In genomic region chr10:25080880-25081581, GRCh38 we compare ENCODE assay signal across 8 cellular contexts.
A peak's percentile ranks its signal among the peaks of the same experiment; 100 is the strongest.
DNase-seq lines count a peak whose midpoint lies in the region; ATAC-seq and TF ChIP-seq lines count a peak whose summit lies in the region.

No MANE protein-coding gene starts in this region.

- H3K4me3 ChIP-seq in HCT116 (replicated peaks in 1 of 2; ENCODE audit: low read depth in 1 of 2, low read length in 2 of 2) (no peak overlapping the region), SJCRH30 (0 out of 2 replicates have a peak overlapping the region, but pooled peaks have one; percentile 6), upper lobe of right lung (no peak overlapping the region)

- peak; percentile 87 to 95 (median 93) for TF ChIP-seq CTCF in HCT116 (IDR thresholded peaks at IDR 0.05 in 2 of 3, conservative IDR thresholded peaks at IDR 0.05 in 1 of 3; ENCODE audit: borderline replicate concordance in 1 of 3, insufficient read depth in 1 of 3, low read depth in 2 of 3, low read length in 2 of 3)
- peak; percentile 91 for TF ChIP-seq CTCF in upper lobe of right lung (IDR thresholded peaks at IDR 0.05)

- no peaks in the 10 kb centered on the region for H3K79me2 ChIP-seq in HCT116 (ENCODE audit: insufficient read depth, low read length)

- H3K36me3 ChIP-seq in HCT116 (ENCODE audit: control insufficient read depth in 1 of 2, insufficient read depth in 2 of 2, low read length in 2 of 2): no peaks in the 10 kb centered on the region
- no peaks in the 10 kb centered on the region for H3K36me3 ChIP-seq in SJCRH30
- H3K36me3 ChIP-seq in upper lobe of right lung: no peaks in the 10 kb centered on the region

- no peak overlapping the region for H3K9ac ChIP-seq in HCT116 (ENCODE audit: low read length)

- no peaks in the 10 kb centered on the region for H3K9me3 ChIP-seq in HCT116 (ENCODE audit: control insufficient read depth in 1 of 2, insufficient read depth in 1 of 2, low read depth in 1 of 2, low read length in 2 of 2)
- H3K9me3 ChIP-seq in SJCRH30 (replicated peaks): no peaks in the 10 kb centered on the region
- H3K9me3 ChIP-seq in upper lobe of right lung: no peaks in the 10 kb centered on the region

- DNase-seq in GM04504 (ENCODE audit: low read depth): peak; percentile 75
- DNase-seq in HCT116 (ENCODE audit: low read depth, low spot score): peak; percentile 79
- DNase-seq in MV-4-11 (lab: John Stamatoyannopoulos, UW): peak; percentile 43
- peak; percentile 84 to 96 for DNase-seq in SJCRH30
- peak; percentile 1 to 29 (median 14) for DNase-seq in activated naive CD4-positive, alpha-beta T cell (lab: John Stamatoyannopoulos, UW)
- peak; percentile 97 for DNase-seq in globus pallidus (ENCODE audit: low spot score)
- peak; percentile 99 for DNase-seq in pons (ENCODE audit: low spot score)
- DNase-seq in upper lobe of right lung: peak; percentile 78

- H3K27ac ChIP-seq in HCT116 (ENCODE audit: low read depth, low read length) (no peak overlapping the region), SJCRH30 (peak overlapping the region; percentile 53), upper lobe of right lung (no peak overlapping the region)

- peak overlapping the region; percentile 97 for H2AFZ ChIP-seq in HCT116 (ENCODE audit: low read depth, low read length, poor library complexity, severe bottlenecking)

- peak; percentile 96 for TF ChIP-seq RAD21 in HCT116 (IDR thresholded peaks at IDR 0.05; ENCODE audit: low read depth)

- H3K9me2 ChIP-seq in HCT116 (ENCODE audit: insufficient read depth): no peaks in the 10 kb centered on the region

- no peak for TF ChIP-seq POLR2A in HCT116 (IDR thresholded peaks at IDR 0.05; ENCODE audit: borderline replicate concordance, extremely low read depth, insufficient read depth, insufficient read length)

- POLR2A ChIA-PET in HCT116 (lab: Charles Lee): no interaction called here

- no peaks in the 10 kb centered on the region for H4K20me1 ChIP-seq in HCT116 (ENCODE audit: insufficient read depth)

- peak overlapping the region; percentile 36 for H3K4me2 ChIP-seq in HCT116 (ENCODE audit: low read length)

- ATAC-seq in HCT116 (peak; percentile 98), upper lobe of right lung (peak; percentile 95)

- H3K4me1 ChIP-seq in HCT116 (ENCODE audit: control insufficient read depth in 1 of 2, insufficient read depth in 2 of 2, low read length in 2 of 2) (peaks cover 0 to 8% of the 10 kb centered on the region in 2 experiments; a peak in 2 of 4 replicates), SJCRH30 (peaks cover 20% of the 10 kb centered on the region), upper lobe of right lung (peaks cover 6% of the 10 kb centered on the region)

- no TSS peak for BruUV-seq in HCT116 (replicated peaks; lab: Mats Ljungman, UMichigan)

- intact Hi-C loops in HCT116 (cut with micrococcal nuclease) (loop anchor here (1.0 to 10.0 kb wide), 5 partner anchors 54 to 438 kb away; no protein-coding TSS in a partner anchor), upper lobe of right lung (cut with DNase I) (no loop called here)

- H3K27me3 ChIP-seq in HCT116 (ENCODE audit: insufficient read depth, low read length): no peaks in the 10 kb centered on the region
- H3K27me3 ChIP-seq in SJCRH30: 0 out of 2 replicates have a peak, but pooled peaks cover 4% of the 10 kb centered on the region
- no peaks in the 10 kb centered on the region for H3K27me3 ChIP-seq in upper lobe of right lung

- RAD21 ChIA-PET in HCT116 (lab: Charles Lee; ENCODE audit: low non-redundant PET in 1 of 2, low total read pairs in 2 of 2, uncharacterized antibody in 2 of 2, unreplicated experiment in 2 of 2): interaction anchor here in 1 of 2 experiments (0.6 kb wide), 1 partner anchor 202 kb away, joined by 3 read pairs; no protein-coding TSS in a partner anchor

- CTCF ChIA-PET in HCT116 (lab: Charles Lee): interaction anchor here (0.6 to 2.3 kb wide), 16 partner anchors 11 to 463 kb away, joined by 3 to 13 read pairs (median 4); partner anchors contain the start of gene ENKUR

TF ChIP-seq in HCT116, 20 proteins besides CTCF, POLR2A, EP300 and RAD21:
- no peak for TF ChIP-seq REST (IDR thresholded peaks at IDR 0.05; ENCODE audit: low read depth)
- TF ChIP-seq FOSL1 (IDR thresholded peaks at IDR 0.05; ENCODE audit: low read depth): no peak
- no peak for TF ChIP-seq CEBPB (IDR thresholded peaks at IDR 0.05; ENCODE audit: low read depth)
- no peak for TF ChIP-seq ATF3 (IDR thresholded peaks at IDR 0.05)
- no peak for TF ChIP-seq ZFX (IDR thresholded peaks at IDR 0.05)
- TF ChIP-seq EZH2 (IDR thresholded peaks at IDR 0.05): no peak
- TF ChIP-seq EZH2phosphoT487 (IDR thresholded peaks at IDR 0.05; ENCODE audit: borderline replicate concordance): no peak
- TF ChIP-seq ZNF274 (IDR thresholded peaks at IDR 0.05; ENCODE audit: low read depth, low read length): no peak
- no peak for TF ChIP-seq SIN3A (IDR thresholded peaks at IDR 0.05; ENCODE audit: low read depth)
- no peak for TF ChIP-seq JUND (IDR thresholded peaks at IDR 0.05)
- peak; percentile 81 for TF ChIP-seq TCF7L2 (IDR thresholded peaks at IDR 0.05; ENCODE audit: borderline replicate concordance, extremely low read depth, insufficient read depth, insufficient read length)
- TF ChIP-seq ELF1 (IDR thresholded peaks at IDR 0.05; ENCODE audit: borderline replicate concordance, low read depth): no peak
- TF ChIP-seq EGR1 (IDR thresholded peaks at IDR 0.05; ENCODE audit: low read depth): no peak
- TF ChIP-seq SP1 (IDR thresholded peaks at IDR 0.05; ENCODE audit: low read depth): no peak
- no peak for TF ChIP-seq ZBTB33 (IDR thresholded peaks at IDR 0.05; ENCODE audit: extremely low read depth, insufficient replicate concordance, low read length)
- no peak for TF ChIP-seq MAX (IDR thresholded peaks at IDR 0.05)
- peak; percentile 50; the same call in 1 of the 2 replicates for TF ChIP-seq CBX3 (IDR thresholded peaks at IDR 0.05; ENCODE audit: low read depth)
- no peak for TF ChIP-seq SRF (IDR thresholded peaks at IDR 0.05; ENCODE audit: low read depth)
- peak; percentile 33 for TF ChIP-seq YY1 (IDR thresholded peaks at IDR 0.05; ENCODE audit: extremely low read depth, insufficient replicate concordance, low read depth, low read length)
- TF ChIP-seq POLR2AphosphoS5 (IDR thresholded peaks at IDR 0.05; ENCODE audit: low read depth, low read length): no peak

Comparison
In these comparisons a context has a peak if more than half of its experiments do, and no peak if none do; other contexts are left out.
1. DNase-seq: peak in every context shown above with its lines; median percentile 99 in pons; 97 in globus pallidus; 90 in SJCRH30; 79 in HCT116; 78 in upper lobe of right lung; 75 in GM04504; 43 in MV-4-11; 14 in activated naive CD4-positive, alpha-beta T cell.